Comparison of ENCODE assay signal across 10 cellular contexts in genomic region chr18:63650271-63650670, GRCh38. TPM values are rescaled to one million over a fixed set of nuclear protein-coding genes. Genes with fewer than 3 reads are reported as not detected.
"Had no signal": no experiment of that assay in that cellular context is flagged by ENCODE, and none has a peak within 500 bp of the region (broad histone marks: within the 10 kb centered on the region; RNA-seq: fewer than 3 reads in every experiment).

No MANE protein-coding gene starts in this region.

RNA-seq across cellular contexts. Expression of gene SERPINB4, which starts 6.2 kb away (rescaled TPM):
- total RNA-seq: activated B cell treated with CpG ODN at 0.5 μM for 24 hours; activated CD4-positive, alpha-beta memory T cell treated with anti-CD3 and anti-CD28 coated beads for 36 hours; activated naive CD4-positive, alpha-beta T cell treated with anti-CD3 and anti-CD28 coated beads for 36 hours; activated naive CD4-positive, alpha-beta T cell treated with anti-CD3 and anti-CD28 coated beads, Interleukin-2, amount 50 U/mL, for 72 hours; activated T-cell treated with anti-CD3 and anti-CD28 coated beads, Interleukin-2, amount 50 U/mL, for 4 hours; activated T-helper 1 cell treated with anti-CD3 and anti-CD28 coated beads, Interleukin-12 subunit alpha, Interleukin-12 subunit beta, Interleukin-2, Interleukin-4 antibody, amounts not matched to agents 30 ng/mL and 10 ng/mL and 1 ng/mL, durations not matched to agents 14 hours and 24 hours and 36 hours; adrenal gland; cerebellum; NCI-H460; Right ventricle myocardium superior had no signal
- polyA plus RNA-seq: adrenal gland had no signal

RNA-seq across cellular contexts. Expression of gene SERPINB3, which starts 11.4 kb away (rescaled TPM):
- total RNA-seq: activated B cell treated with CpG ODN at 0.5 μM for 24 hours; activated CD4-positive, alpha-beta memory T cell treated with anti-CD3 and anti-CD28 coated beads for 36 hours; activated naive CD4-positive, alpha-beta T cell treated with anti-CD3 and anti-CD28 coated beads for 36 hours; activated naive CD4-positive, alpha-beta T cell treated with anti-CD3 and anti-CD28 coated beads, Interleukin-2, amount 50 U/mL, for 72 hours; activated T-cell treated with anti-CD3 and anti-CD28 coated beads, Interleukin-2, amount 50 U/mL, for 4 hours; activated T-helper 1 cell treated with anti-CD3 and anti-CD28 coated beads, Interleukin-12 subunit alpha, Interleukin-12 subunit beta, Interleukin-2, Interleukin-4 antibody, amounts not matched to agents 30 ng/mL and 10 ng/mL and 1 ng/mL, durations not matched to agents 14 hours and 24 hours and 36 hours; adrenal gland; cerebellum; Right ventricle myocardium superior had no signal

RNA-seq across cellular contexts. Expression of gene SERPINB11, which starts 52.5 kb away (rescaled TPM):
- total RNA-seq: activated B cell treated with CpG ODN at 0.5 μM for 24 hours; activated CD4-positive, alpha-beta memory T cell treated with anti-CD3 and anti-CD28 coated beads for 36 hours; activated naive CD4-positive, alpha-beta T cell treated with anti-CD3 and anti-CD28 coated beads for 36 hours; activated naive CD4-positive, alpha-beta T cell treated with anti-CD3 and anti-CD28 coated beads, Interleukin-2, amount 50 U/mL, for 72 hours; activated T-cell treated with anti-CD3 and anti-CD28 coated beads, Interleukin-2, amount 50 U/mL, for 4 hours; activated T-helper 1 cell treated with anti-CD3 and anti-CD28 coated beads, Interleukin-12 subunit alpha, Interleukin-12 subunit beta, Interleukin-2, Interleukin-4 antibody, amounts not matched to agents 30 ng/mL and 10 ng/mL and 1 ng/mL, durations not matched to agents 14 hours and 24 hours and 36 hours; adrenal gland; cerebellum; Right ventricle myocardium superior had no signal
